ENCODE assay signal across 1 cellular context in the genomic region with DNA sequence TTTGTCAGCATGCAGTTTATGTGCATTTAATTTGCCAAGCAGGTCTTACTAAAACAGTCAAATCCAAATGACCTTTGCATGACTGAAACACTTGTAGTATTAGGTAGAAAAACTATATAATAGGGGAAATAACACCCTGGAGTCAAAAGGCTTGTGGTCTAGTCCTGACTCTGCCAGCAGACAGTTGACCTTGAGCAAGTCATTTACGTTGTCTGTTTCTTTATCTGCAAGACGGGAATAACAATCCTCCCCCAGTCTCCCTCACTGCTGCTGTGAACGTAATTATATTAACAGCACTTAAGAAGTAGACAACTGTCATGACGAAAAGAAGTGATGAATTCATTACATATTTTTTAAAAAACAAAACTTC.
TF ChIP-seq lines count a peak whose summit lies in the region.

No MANE protein-coding gene starts in this region.

TF ChIP-seq in K562, 482 proteins besides CTCF, POLR2A, EP300 and RAD21 (continued from another document):
- TF ChIP-seq PHF20 (IDR thresholded peaks at IDR 0.05; ENCODE audit: partially characterized antibody) (no peak), ZNF316 (IDR thresholded peaks at IDR 0.05) (no peak), ESRRA (IDR thresholded peaks at IDR 0.05; ENCODE audit: borderline replicate concordance, low read depth) (peak; percentile 88), ZNF57 (CRISPR knock-in tag; IDR thresholded peaks at IDR 0.05) (no peak), HDAC3 (IDR thresholded peaks at IDR 0.05; ENCODE audit: borderline replicate concordance, partially characterized antibody) (peak; percentile 68), CREM (IDR thresholded peaks at IDR 0.05; ENCODE audit: low read depth) (peak; percentile 68; the same call in 1 of the 2 replicates), FOXJ2 (tag; IDR thresholded peaks at IDR 0.05) (no peak), RCOR1 (IDR thresholded peaks at IDR 0.05; ENCODE audit: borderline replicate concordance in 1 of 2, low read depth in 2 of 2, low read length in 2 of 2) (peak in 1 of 2 experiments; percentile 65; a peak in 1 of 4 replicates), TBL1XR1 (IDR thresholded peaks at IDR 0.05; ENCODE audit: low read length in 2 of 2) (peak in 1 of 2 experiments; percentile 74; a peak in 1 of 4 replicates), SRF (CRISPR knock-in tag; IDR thresholded peaks at IDR 0.05) (0 out of 4 replicates have a peak, but pooled peaks of 1 of the 2 experiments have one; percentile 18), NCOR1 (IDR thresholded peaks at IDR 0.05) (peak; percentile 74), HNRNPLL (IDR thresholded peaks at IDR 0.05; ENCODE audit: low read depth, low read length, poor library complexity, severe bottlenecking) (peak; percentile 33), LEF1 (IDR thresholded peaks at IDR 0.05) (peak; percentile 20; the same call in 1 of the 2 replicates), PREB (CRISPR knock-in tag; IDR thresholded peaks at IDR 0.05) (no peak), MTA3 (IDR thresholded peaks at IDR 0.05; ENCODE audit: borderline replicate concordance) (peak; percentile 2; the same call in 1 of the 2 replicates), NONO (IDR thresholded peaks at IDR 0.05; ENCODE audit: low read depth in 2 of 2, low read length in 1 of 2) (no peak), TEAD1 (CRISPR knock-in tag; IDR thresholded peaks at IDR 0.05) (no peak), ZBTB8A (IDR thresholded peaks at IDR 0.05; ENCODE audit: partially characterized antibody) (no peak), ETS1 (conservative IDR thresholded peaks at IDR 0.05; ENCODE audit: control insufficient read depth, low read depth, low read length) (no peak), MAZ (CRISPR knock-in tag; conservative IDR thresholded peaks at IDR 0.05 in 1 of 2, IDR thresholded peaks at IDR 0.05 in 1 of 2) (peak in 1 of 2 experiments; percentile 33; a peak in 1 of 4 replicates), STAT6 (CRISPR knock-in tag; IDR thresholded peaks at IDR 0.05) (peak; percentile 11; the same call in 1 of the 2 replicates), SIX5 (IDR thresholded peaks at IDR 0.05; ENCODE audit: borderline replicate concordance in 1 of 2, insufficient read depth in 1 of 2, low read depth in 1 of 2, low read length in 2 of 2) (no peak), MITF (IDR thresholded peaks at IDR 0.05) (no peak), SMAD4 (CRISPR knock-in tag; conservative IDR thresholded peaks at IDR 0.05) (peak; percentile 90), SRSF1 (IDR thresholded peaks at IDR 0.05; ENCODE audit: low read depth, low read length) (no peak), RNF219 (CRISPR knock-in tag; IDR thresholded peaks at IDR 0.05) (no peak), ZKSCAN8 (CRISPR knock-in tag; IDR thresholded peaks at IDR 0.05) (0 out of 2 replicates have a peak, but pooled peaks have one; percentile 2)
